ENCODE assay signal across 15 cellular contexts in genomic region chr9:127920794-127921193, GRCh38. TPM values are rescaled to one million over a fixed set of nuclear protein-coding genes. Genes with fewer than 3 reads are reported as not detected.
DNase-seq lines count a peak whose midpoint lies in the region; TF ChIP-seq lines count a peak whose summit lies in the region.
"Had no signal": no experiment of that assay in that cellular context is flagged by ENCODE, and none has a peak within 500 bp of the region (broad histone marks: within the 10 kb centered on the region; RNA-seq: fewer than 3 reads in every experiment).

No MANE protein-coding gene starts in this region.

- peak overlapping the region; percentile 50 for H3K27ac Mint-ChIP-seq in activated naive CD8-positive, alpha-beta T cell
- H3K27ac Mint-ChIP-seq in activated naive CD8-positive, alpha-beta T cell treated with anti-CD3 and anti-CD28 coated beads for 36 hours = no peak overlapping the region
- H3K27ac Mint-ChIP-seq in activated T-helper 1 cell treated with anti-CD3 and anti-CD28 coated beads, Interleukin-12 subunit alpha, Interleukin-12 subunit beta, Interleukin-2, Interleukin-4 antibody, amounts not matched to agents 30 ng/mL and 10 ng/mL and 1 ng/mL, durations not matched to agents 14 hours and 24 hours and 36 hours = peak overlapping the region; percentile 47
- H3K27ac Mint-ChIP-seq in osteocyte (ENCODE audit: unreplicated experiment) = peak overlapping the region; percentile 81
- H3K27ac Mint-ChIP-seq: CD4-positive, alpha-beta T cell; endodermal cell had no signal

- intact Hi-C loops in activated T-helper 1 cell treated with anti-CD3 and anti-CD28 coated beads, Interleukin-12 subunit alpha, Interleukin-12 subunit beta, Interleukin-2, Interleukin-4 antibody, amounts not matched to agents 30 ng/mL and 10 ng/mL and 1 ng/mL, durations not matched to agents 14 hours and 24 hours and 36 hours (cut with micrococcal nuclease) = loop anchor here (1.0 to 2.0 kb wide), 6 partner anchors 50 to 706 kb away; partner anchors contain the start of gene TOR2A

- no peaks in the 10 kb centered on the region for H3K36me3 ChIP-seq in effector memory CD4-positive, alpha-beta T cell (ENCODE audit: control insufficient read depth, insufficient read depth, low read length)
- H3K36me3 ChIP-seq: heart left ventricle, suprapubic skin had no signal

- peaks cover 33% of the 10 kb centered on the region for H3K4me1 Mint-ChIP-seq in activated naive CD8-positive, alpha-beta T cell (ENCODE audit: low read depth)
- H3K4me1 Mint-ChIP-seq in activated naive CD8-positive, alpha-beta T cell treated with anti-CD3 and anti-CD28 coated beads for 36 hours = peaks cover 35% of the 10 kb centered on the region
- H3K4me1 Mint-ChIP-seq in activated T-helper 1 cell treated with anti-CD3 and anti-CD28 coated beads, Interleukin-12 subunit alpha, Interleukin-12 subunit beta, Interleukin-2, Interleukin-4 antibody, amounts not matched to agents 30 ng/mL and 10 ng/mL and 1 ng/mL, durations not matched to agents 14 hours and 24 hours and 36 hours (ENCODE audit: low read depth) = peaks cover 44% of the 10 kb centered on the region
- H3K4me1 Mint-ChIP-seq in osteocyte (ENCODE audit: unreplicated experiment) = peaks cover 56% of the 10 kb centered on the region
- H3K4me1 Mint-ChIP-seq: endodermal cell had no signal

- no peak for DNase-seq in activated naive CD8-positive, alpha-beta T cell treated with anti-CD3 and anti-CD28 coated beads for 36 hours
- DNase-seq in activated T-helper 1 cell treated with anti-CD3 and anti-CD28 coated beads, Interleukin-12 subunit alpha, Interleukin-12 subunit beta, Interleukin-2, Interleukin-4 antibody, amounts not matched to agents 30 ng/mL and 10 ng/mL and 1 ng/mL, durations not matched to agents 14 hours and 24 hours and 36 hours (ENCODE audit: low spot score) = no peak
- DNase-seq in osteocyte (ENCODE audit: extremely low spot score, unreplicated experiment) (no peak), NCI-H524 (lab: John Stamatoyannopoulos, UW) (no peak)
- no peak for DNase-seq in effector memory CD4-positive, alpha-beta T cell
- DNase-seq: DMS153, H7, NCI-H2081 treated with DMSO at 0.1 percent for 48 hours had no signal

- H3K27me3 ChIP-seq in effector memory CD4-positive, alpha-beta T cell (replicated peaks; ENCODE audit: control insufficient read depth, insufficient read depth, low read length, poor library complexity, severe bottlenecking) = no peaks in the 10 kb centered on the region
- H3K27me3 ChIP-seq: suprapubic skin had no signal

- no peaks in the 10 kb centered on the region for H3K36me3 Mint-ChIP-seq in activated naive CD8-positive, alpha-beta T cell
- no peaks in the 10 kb centered on the region for H3K36me3 Mint-ChIP-seq in activated naive CD8-positive, alpha-beta T cell treated with anti-CD3 and anti-CD28 coated beads for 36 hours
- H3K36me3 Mint-ChIP-seq in activated T-helper 1 cell treated with anti-CD3 and anti-CD28 coated beads, Interleukin-12 subunit alpha, Interleukin-12 subunit beta, Interleukin-2, Interleukin-4 antibody, amounts not matched to agents 30 ng/mL and 10 ng/mL and 1 ng/mL, durations not matched to agents 14 hours and 24 hours and 36 hours (ENCODE audit: low read depth) = peaks cover 2% of the 10 kb centered on the region
- no peaks in the 10 kb centered on the region for H3K36me3 Mint-ChIP-seq in osteocyte (ENCODE audit: unreplicated experiment)

- peaks cover 2% of the 10 kb centered on the region for H3K27me3 Mint-ChIP-seq in activated naive CD8-positive, alpha-beta T cell
- H3K27me3 Mint-ChIP-seq in activated naive CD8-positive, alpha-beta T cell treated with anti-CD3 and anti-CD28 coated beads for 36 hours = peaks cover under 1% of the 10 kb centered on the region
- peaks cover 10% of the 10 kb centered on the region for H3K27me3 Mint-ChIP-seq in activated T-helper 1 cell treated with anti-CD3 and anti-CD28 coated beads, Interleukin-12 subunit alpha, Interleukin-12 subunit beta, Interleukin-2, Interleukin-4 antibody, amounts not matched to agents 30 ng/mL and 10 ng/mL and 1 ng/mL, durations not matched to agents 14 hours and 24 hours and 36 hours (ENCODE audit: insufficient read depth)
- H3K27me3 Mint-ChIP-seq in osteocyte (ENCODE audit: unreplicated experiment) = no peaks in the 10 kb centered on the region

- no peaks in the 10 kb centered on the region for H3K9me3 Mint-ChIP-seq in activated naive CD8-positive, alpha-beta T cell (ENCODE audit: low read depth)
- H3K9me3 Mint-ChIP-seq in activated naive CD8-positive, alpha-beta T cell treated with anti-CD3 and anti-CD28 coated beads for 36 hours = no peaks in the 10 kb centered on the region
- no peaks in the 10 kb centered on the region for H3K9me3 Mint-ChIP-seq in activated T-helper 1 cell treated with anti-CD3 and anti-CD28 coated beads, Interleukin-12 subunit alpha, Interleukin-12 subunit beta, Interleukin-2, Interleukin-4 antibody, amounts not matched to agents 30 ng/mL and 10 ng/mL and 1 ng/mL, durations not matched to agents 14 hours and 24 hours and 36 hours
- no peaks in the 10 kb centered on the region for H3K9me3 Mint-ChIP-seq in osteocyte (ENCODE audit: unreplicated experiment)
- H3K9me3 Mint-ChIP-seq: CD4-positive, alpha-beta T cell; endodermal cell; immature natural killer cell had no signal

- no peak overlapping the region for H3K4me3 Mint-ChIP-seq in activated naive CD8-positive, alpha-beta T cell
- no peak overlapping the region for H3K4me3 Mint-ChIP-seq in activated naive CD8-positive, alpha-beta T cell treated with anti-CD3 and anti-CD28 coated beads for 36 hours
- H3K4me3 Mint-ChIP-seq in activated T-helper 1 cell treated with anti-CD3 and anti-CD28 coated beads, Interleukin-12 subunit alpha, Interleukin-12 subunit beta, Interleukin-2, Interleukin-4 antibody, amounts not matched to agents 30 ng/mL and 10 ng/mL and 1 ng/mL, durations not matched to agents 14 hours and 24 hours and 36 hours = no peak overlapping the region
- no peak overlapping the region for H3K4me3 Mint-ChIP-seq in osteocyte (ENCODE audit: unreplicated experiment)
- H3K4me3 Mint-ChIP-seq: endodermal cell had no signal

- H3K4me1 ChIP-seq in effector memory CD4-positive, alpha-beta T cell (ENCODE audit: control insufficient read depth, insufficient read depth, low read length, poor library complexity, severe bottlenecking) = peaks cover 32% of the 10 kb centered on the region

- H3K9me3 ChIP-seq in effector memory CD4-positive, alpha-beta T cell (ENCODE audit: control insufficient read depth, low read length) = no peaks in the 10 kb centered on the region
- H3K9me3 ChIP-seq: heart left ventricle, suprapubic skin had no signal

- no peak overlapping the region for H3K4me3 ChIP-seq in effector memory CD4-positive, alpha-beta T cell (ENCODE audit: insufficient read depth, low read depth, low read length, poor library complexity, severe bottlenecking)
- H3K4me3 ChIP-seq: GM12878 had no signal

- TF ChIP-seq CTCF in osteocyte (IDR thresholded peaks at IDR 0.05) = no peak

- no peak overlapping the region for H3K27ac ChIP-seq in effector memory CD4-positive, alpha-beta T cell (ENCODE audit: insufficient read depth, low read length, poor library complexity, severe bottlenecking)
- H3K27ac ChIP-seq: heart left ventricle, suprapubic skin had no signal

RNA-seq across cellular contexts. Expression of gene ST6GALNAC4, which starts 4.0 kb away (rescaled TPM):
- total RNA-seq in activated naive CD8-positive, alpha-beta T cell treated with anti-CD3 and anti-CD28 coated beads for 36 hours = 10 to 100 TPM; 45.3 to 51.2 TPM
- total RNA-seq in activated T-helper 1 cell treated with anti-CD3 and anti-CD28 coated beads, Interleukin-12 subunit alpha, Interleukin-12 subunit beta, Interleukin-2, Interleukin-4 antibody, amounts not matched to agents 30 ng/mL and 10 ng/mL and 1 ng/mL, durations not matched to agents 14 hours and 24 hours and 36 hours = 30.8 and 31.6 TPM in 2 replicates
- total RNA-seq in osteocyte = 21.4 and 25.1 TPM in 2 replicates

RNA-seq across cellular contexts. Expression of gene PIP5KL1, which starts 9.8 kb away (rescaled TPM):
- total RNA-seq in activated naive CD8-positive, alpha-beta T cell treated with anti-CD3 and anti-CD28 coated beads for 36 hours = 1 to 10 TPM; 2.3 to 3.2 TPM
- 1.1 and 1.2 TPM in 2 replicates for total RNA-seq in activated T-helper 1 cell treated with anti-CD3 and anti-CD28 coated beads, Interleukin-12 subunit alpha, Interleukin-12 subunit beta, Interleukin-2, Interleukin-4 antibody, amounts not matched to agents 30 ng/mL and 10 ng/mL and 1 ng/mL, durations not matched to agents 14 hours and 24 hours and 36 hours
- total RNA-seq in osteocyte = 2.6 and 2.9 TPM in 2 replicates

RNA-seq across cellular contexts. Expression of gene DPM2, which starts 16.9 kb away (rescaled TPM):
- 10 to 100 TPM; 55.4 to 57.6 TPM for total RNA-seq in activated naive CD8-positive, alpha-beta T cell treated with anti-CD3 and anti-CD28 coated beads for 36 hours
- 62.6 and 70.2 TPM in 2 replicates for total RNA-seq in activated T-helper 1 cell treated with anti-CD3 and anti-CD28 coated beads, Interleukin-12 subunit alpha, Interleukin-12 subunit beta, Interleukin-2, Interleukin-4 antibody, amounts not matched to agents 30 ng/mL and 10 ng/mL and 1 ng/mL, durations not matched to agents 14 hours and 24 hours and 36 hours
- total RNA-seq in osteocyte = 29.2 and 31.6 TPM in 2 replicates

RNA-seq across cellular contexts. Expression of gene ST6GALNAC6, which starts 21.4 kb away (rescaled TPM):
- total RNA-seq in activated naive CD8-positive, alpha-beta T cell treated with anti-CD3 and anti-CD28 coated beads for 36 hours = 10 to 100 TPM; 44.5 to 45.1 TPM
- 60.6 and 62.4 TPM in 2 replicates for total RNA-seq in activated T-helper 1 cell treated with anti-CD3 and anti-CD28 coated beads, Interleukin-12 subunit alpha, Interleukin-12 subunit beta, Interleukin-2, Interleukin-4 antibody, amounts not matched to agents 30 ng/mL and 10 ng/mL and 1 ng/mL, durations not matched to agents 14 hours and 24 hours and 36 hours
- 73.4 and 77.0 TPM in 2 replicates for total RNA-seq in osteocyte

RNA-seq across cellular contexts. Expression of gene AK1, which starts 43.3 kb away (rescaled TPM):
- 10 to 100 TPM in 1 of 2 experiments, 1 to 10 TPM in 1; 9.9 to 11.7 TPM for total RNA-seq in activated naive CD8-positive, alpha-beta T cell treated with anti-CD3 and anti-CD28 coated beads for 36 hours
- total RNA-seq in activated T-helper 1 cell treated with anti-CD3 and anti-CD28 coated beads, Interleukin-12 subunit alpha, Interleukin-12 subunit beta, Interleukin-2, Interleukin-4 antibody, amounts not matched to agents 30 ng/mL and 10 ng/mL and 1 ng/mL, durations not matched to agents 14 hours and 24 hours and 36 hours = 17.2 and 20.8 TPM in 2 replicates
- 57.6 and 65.8 TPM in 2 replicates for total RNA-seq in osteocyte
